In the genomic region with DNA sequence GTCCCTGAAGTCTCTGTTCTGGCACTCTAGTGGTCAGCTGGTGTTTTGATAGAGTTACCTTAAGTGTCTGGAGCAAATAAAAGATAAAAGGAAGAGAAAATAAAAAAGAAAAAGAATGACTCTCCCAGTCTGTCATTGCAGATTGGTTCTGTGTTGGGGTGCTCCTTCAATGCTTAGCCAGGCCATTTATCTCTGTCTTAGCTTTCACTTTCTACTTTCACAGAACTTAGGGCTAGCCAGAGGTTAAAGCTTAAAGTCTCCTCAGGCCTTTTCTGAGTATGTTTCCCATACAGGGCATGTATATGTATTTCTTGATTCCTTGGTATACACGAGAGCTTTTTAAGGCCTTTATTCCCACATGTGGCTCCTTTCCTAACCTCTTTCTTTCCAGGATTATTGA, we compare ENCODE assay signal across 25 cellular contexts.
"Had no signal": no experiment of that assay in that cellular context is flagged by ENCODE, and none has a peak within 500 bp of the region (broad histone marks: within the 10 kb centered on the region; RNA-seq: fewer than 3 reads in every experiment).

No MANE protein-coding gene starts in this region.

- H3K36me3 ChIP-seq: brain microvascular endothelial cell, neutrophil, right lobe of liver, transverse colon had no signal

- H3K27me3 ChIP-seq: brain microvascular endothelial cell, neutrophil, right lobe of liver, testis, transverse colon had no signal

- DNase-seq: activated CD4-positive, alpha-beta memory T cell treated with anti-CD3 and anti-CD28 coated beads, Interleukin-2, amount 10 ng/mL, durations not matched to agents 7 days and 5 days; activated CD4-positive, alpha-beta T cell treated with anti-CD3 and anti-CD28 coated beads for 36 hours; activated CD4-positive, CD25-positive, alpha-beta regulatory T cell; activated effector memory CD4-positive, alpha-beta T cell treated with Interleukin-2 at 50 U/mL for 16 hours; activated naive CD4-positive, alpha-beta T cell treated with anti-CD3 and anti-CD28 coated beads for 36 hours; activated naive CD8-positive, alpha-beta T cell treated with anti-CD3 and anti-CD28 coated beads for 36 hours; amniotic stem cell; brain microvascular endothelial cell; cortex of kidney; effector memory CD8-positive, alpha-beta T cell; head of caudate nucleus; hippocampal formation; left colon; mammary epithelial cell; right lobe of liver; stimulated activated CD4-positive, alpha-beta T cell treated with anti-CD3 and anti-CD28 coated beads, Interleukin-2, amount 100 ng/mL, for 48 hours; stimulated activated naive CD8-positive, alpha-beta T cell treated with anti-CD3 and anti-CD28 coated beads, Interleukin-15, Interleukin-2, amounts not matched to agents 100 U/mL and 50 U/mL, for 24 hours; testis; transverse colon had no signal

- H3K27me3 Mint-ChIP-seq: activated CD4-positive, alpha-beta memory T cell treated with anti-CD3 and anti-CD28 coated beads, Interleukin-2, amount 10 ng/mL, durations not matched to agents 7 days and 5 days; activated CD4-positive, alpha-beta T cell treated with anti-CD3 and anti-CD28 coated beads for 36 hours; activated naive CD8-positive, alpha-beta T cell treated with anti-CD3 and anti-CD28 coated beads for 36 hours; effector memory CD8-positive, alpha-beta T cell; progenitor cell of endocrine pancreas had no signal

- ATAC-seq: activated CD4-positive, alpha-beta T cell treated with anti-CD3 and anti-CD28 coated beads for 36 hours; effector memory CD8-positive, alpha-beta T cell; left colon; right lobe of liver; stimulated activated naive CD8-positive, alpha-beta T cell treated with anti-CD3 and anti-CD28 coated beads, Interleukin-15, Interleukin-2, amounts not matched to agents 100 U/mL and 50 U/mL, for 24 hours had no signal

- FAIRE-seq: keratinocyte, urothelium cell line had no signal

- H3K4me3 ChIP-seq: right lobe of liver, testis, transverse colon had no signal

- H3K27ac Mint-ChIP-seq: activated CD4-positive, alpha-beta memory T cell treated with anti-CD3 and anti-CD28 coated beads, Interleukin-2, amount 10 ng/mL, durations not matched to agents 7 days and 5 days; activated CD4-positive, alpha-beta T cell treated with anti-CD3 and anti-CD28 coated beads for 36 hours; activated naive CD4-positive, alpha-beta T cell treated with anti-CD3 and anti-CD28 coated beads for 36 hours; nephron; progenitor cell of endocrine pancreas; T-helper 2 cell treated with Interferon-gamma antibody and Interleukin-4, amounts not matched to agents 5 μg/mL and 100 μg/mL, for 36 hours had no signal

- H3K27ac ChIP-seq: brain microvascular endothelial cell, neutrophil, right lobe of liver, testis, transverse colon had no signal

- H3K4me1 ChIP-seq: right lobe of liver, testis, transverse colon had no signal

- H3K9me3 ChIP-seq: neutrophil, right lobe of liver, testis, transverse colon had no signal

- H3K9me3 Mint-ChIP-seq: effector memory CD8-positive, alpha-beta T cell had no signal

- H3K4me3 Mint-ChIP-seq: activated CD4-positive, alpha-beta memory T cell treated with anti-CD3 and anti-CD28 coated beads, Interleukin-2, amount 10 ng/mL, durations not matched to agents 7 days and 5 days; activated CD4-positive, alpha-beta T cell treated with anti-CD3 and anti-CD28 coated beads for 36 hours; activated naive CD4-positive, alpha-beta T cell treated with anti-CD3 and anti-CD28 coated beads for 36 hours; activated naive CD8-positive, alpha-beta T cell treated with anti-CD3 and anti-CD28 coated beads for 36 hours; nephron; T-helper 2 cell treated with Interferon-gamma antibody and Interleukin-4, amounts not matched to agents 5 μg/mL and 100 μg/mL, for 36 hours had no signal
